In the genomic region with DNA sequence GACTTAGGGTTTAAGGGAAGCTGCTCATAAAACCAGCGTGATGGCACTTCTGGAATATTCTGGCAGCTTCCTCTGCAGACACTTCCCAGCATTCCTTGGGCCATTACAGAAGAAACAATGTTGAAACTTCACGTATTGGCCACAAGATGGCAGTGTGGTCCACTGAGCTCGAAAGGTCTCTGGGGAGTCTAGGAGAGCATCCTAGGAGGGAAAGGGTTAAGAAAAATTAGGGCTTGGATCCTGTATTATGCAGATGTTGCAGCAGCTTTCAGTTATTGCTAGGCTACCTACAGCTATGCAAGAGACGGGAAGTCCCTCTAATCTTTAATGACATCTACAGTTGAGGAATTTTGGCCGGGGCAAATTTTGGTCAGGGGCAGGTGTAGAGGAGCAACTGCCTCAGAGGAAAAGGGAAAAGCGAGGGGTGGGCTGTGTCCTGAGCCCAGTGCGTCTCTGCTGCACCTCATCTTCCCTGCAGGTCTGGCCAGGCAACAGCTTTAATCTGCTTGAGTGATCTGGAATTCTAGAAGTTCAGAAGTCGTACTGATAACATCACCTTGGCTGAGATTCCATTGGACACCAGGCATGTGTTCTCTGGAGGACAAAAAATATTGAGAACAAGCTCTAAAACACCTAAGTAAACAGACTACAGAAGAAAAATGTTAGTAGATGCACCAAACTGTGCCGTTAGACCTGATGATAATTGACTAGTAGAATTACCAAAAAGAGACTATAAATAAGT, we compare ENCODE assay signal across 1 cellular context.
TF ChIP-seq lines count a peak whose summit lies in the region.

No MANE protein-coding gene starts in this region.

TF ChIP-seq in GM23338, 12 proteins besides CTCF, POLR2A, EP300 and RAD21 (continued from another document):
- TF ChIP-seq, protein P1, sequence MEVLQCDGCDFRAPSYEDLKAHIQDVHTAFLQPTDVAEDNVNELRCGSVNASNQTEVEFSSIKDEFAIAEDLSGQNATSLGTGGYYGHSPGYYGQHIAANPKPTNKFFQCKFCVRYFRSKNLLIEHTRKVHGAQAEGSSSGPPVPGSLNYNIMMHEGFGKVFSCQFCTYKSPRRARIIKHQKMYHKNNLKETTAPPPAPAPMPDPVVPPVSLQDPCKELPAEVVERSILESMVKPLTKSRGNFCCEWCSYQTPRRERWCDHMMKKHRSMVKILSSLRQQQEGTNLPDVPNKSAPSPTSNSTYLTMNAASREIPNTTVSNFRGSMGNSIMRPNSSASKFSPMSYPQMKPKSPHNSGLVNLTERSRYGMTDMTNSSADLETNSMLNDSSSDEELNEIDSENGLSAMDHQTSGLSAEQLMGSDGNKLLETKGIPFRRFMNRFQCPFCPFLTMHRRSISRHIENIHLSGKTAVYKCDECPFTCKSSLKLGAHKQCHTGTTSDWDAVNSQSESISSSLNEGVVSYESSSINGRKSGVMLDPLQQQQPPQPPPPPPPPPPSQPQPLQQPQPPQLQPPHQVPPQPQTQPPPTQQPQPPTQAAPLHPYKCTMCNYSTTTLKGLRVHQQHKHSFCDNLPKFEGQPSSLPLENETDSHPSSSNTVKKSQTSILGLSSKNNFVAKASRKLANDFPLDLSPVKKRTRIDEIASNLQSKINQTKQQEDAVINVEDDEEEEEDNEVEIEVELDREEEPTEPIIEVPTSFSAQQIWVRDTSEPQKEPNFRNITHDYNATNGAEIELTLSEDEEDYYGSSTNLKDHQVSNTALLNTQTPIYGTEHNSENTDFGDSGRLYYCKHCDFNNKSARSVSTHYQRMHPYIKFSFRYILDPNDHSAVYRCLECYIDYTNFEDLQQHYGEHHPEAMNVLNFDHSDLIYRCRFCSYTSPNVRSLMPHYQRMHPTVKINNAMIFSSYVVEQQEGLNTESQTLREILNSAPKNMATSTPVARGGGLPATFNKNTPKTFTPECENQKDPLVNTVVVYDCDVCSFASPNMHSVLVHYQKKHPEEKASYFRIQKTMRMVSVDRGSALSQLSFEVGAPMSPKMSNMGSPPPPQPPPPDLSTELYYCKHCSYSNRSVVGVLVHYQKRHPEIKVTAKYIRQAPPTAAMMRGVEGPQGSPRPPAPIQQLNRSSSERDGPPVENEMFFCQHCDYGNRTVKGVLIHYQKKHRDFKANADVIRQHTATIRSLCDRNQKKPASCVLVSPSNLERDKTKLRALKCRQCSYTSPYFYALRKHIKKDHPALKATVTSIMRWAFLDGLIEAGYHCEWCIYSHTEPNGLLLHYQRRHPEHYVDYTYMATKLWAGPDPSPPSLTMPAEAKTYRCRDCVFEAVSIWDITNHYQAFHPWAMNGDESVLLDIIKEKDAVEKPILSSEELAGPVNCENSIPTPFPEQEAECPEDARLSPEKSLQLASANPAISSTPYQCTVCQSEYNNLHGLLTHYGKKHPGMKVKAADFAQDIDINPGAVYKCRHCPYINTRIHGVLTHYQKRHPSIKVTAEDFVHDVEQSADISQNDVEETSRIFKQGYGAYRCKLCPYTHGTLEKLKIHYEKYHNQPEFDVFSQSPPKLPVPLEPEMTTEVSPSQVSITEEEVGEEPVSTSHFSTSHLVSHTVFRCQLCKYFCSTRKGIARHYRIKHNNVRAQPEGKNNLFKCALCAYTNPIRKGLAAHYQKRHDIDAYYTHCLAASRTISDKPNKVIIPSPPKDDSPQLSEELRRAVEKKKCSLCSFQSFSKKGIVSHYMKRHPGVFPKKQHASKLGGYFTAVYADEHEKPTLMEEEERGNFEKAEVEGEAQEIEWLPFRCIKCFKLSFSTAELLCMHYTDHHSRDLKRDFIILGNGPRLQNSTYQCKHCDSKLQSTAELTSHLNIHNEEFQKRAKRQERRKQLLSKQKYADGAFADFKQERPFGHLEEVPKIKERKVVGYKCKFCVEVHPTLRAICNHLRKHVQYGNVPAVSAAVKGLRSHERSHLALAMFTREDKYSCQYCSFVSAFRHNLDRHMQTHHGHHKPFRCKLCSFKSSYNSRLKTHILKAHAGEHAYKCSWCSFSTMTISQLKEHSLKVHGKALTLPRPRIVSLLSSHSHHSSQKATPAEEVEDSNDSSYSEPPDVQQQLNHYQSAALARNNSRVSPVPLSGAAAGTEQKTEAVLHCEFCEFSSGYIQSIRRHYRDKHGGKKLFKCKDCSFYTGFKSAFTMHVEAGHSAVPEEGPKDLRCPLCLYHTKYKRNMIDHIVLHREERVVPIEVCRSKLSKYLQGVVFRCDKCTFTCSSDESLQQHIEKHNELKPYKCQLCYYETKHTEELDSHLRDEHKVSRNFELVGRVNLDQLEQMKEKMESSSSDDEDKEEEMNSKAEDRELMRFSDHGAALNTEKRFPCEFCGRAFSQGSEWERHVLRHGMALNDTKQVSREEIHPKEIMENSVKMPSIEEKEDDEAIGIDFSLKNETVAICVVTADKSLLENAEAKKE (CRISPR knock-in tag; IDR thresholded peaks at IDR 0.05), result peak; percentile 87
- TF ChIP-seq JUNB (IDR thresholded peaks at IDR 0.05; ENCODE audit: unreplicated experiment) (no peak), ZNF331 (CRISPR knock-in tag; IDR thresholded peaks at IDR 0.05; ENCODE audit: low read depth) (no peak), EZH2phosphoT487 (IDR thresholded peaks at IDR 0.05; ENCODE audit: unreplicated experiment) (no peak), POLR2AphosphoS5 (IDR thresholded peaks at IDR 0.05; ENCODE audit: low read depth) (no peak), CREB1 (CRISPR knock-in tag; IDR thresholded peaks at IDR 0.05; ENCODE audit: low read depth) (no peak), NANOG (IDR thresholded peaks at IDR 0.05; ENCODE audit: borderline replicate concordance) (no peak)
- TF ChIP-seq, protein P2, sequence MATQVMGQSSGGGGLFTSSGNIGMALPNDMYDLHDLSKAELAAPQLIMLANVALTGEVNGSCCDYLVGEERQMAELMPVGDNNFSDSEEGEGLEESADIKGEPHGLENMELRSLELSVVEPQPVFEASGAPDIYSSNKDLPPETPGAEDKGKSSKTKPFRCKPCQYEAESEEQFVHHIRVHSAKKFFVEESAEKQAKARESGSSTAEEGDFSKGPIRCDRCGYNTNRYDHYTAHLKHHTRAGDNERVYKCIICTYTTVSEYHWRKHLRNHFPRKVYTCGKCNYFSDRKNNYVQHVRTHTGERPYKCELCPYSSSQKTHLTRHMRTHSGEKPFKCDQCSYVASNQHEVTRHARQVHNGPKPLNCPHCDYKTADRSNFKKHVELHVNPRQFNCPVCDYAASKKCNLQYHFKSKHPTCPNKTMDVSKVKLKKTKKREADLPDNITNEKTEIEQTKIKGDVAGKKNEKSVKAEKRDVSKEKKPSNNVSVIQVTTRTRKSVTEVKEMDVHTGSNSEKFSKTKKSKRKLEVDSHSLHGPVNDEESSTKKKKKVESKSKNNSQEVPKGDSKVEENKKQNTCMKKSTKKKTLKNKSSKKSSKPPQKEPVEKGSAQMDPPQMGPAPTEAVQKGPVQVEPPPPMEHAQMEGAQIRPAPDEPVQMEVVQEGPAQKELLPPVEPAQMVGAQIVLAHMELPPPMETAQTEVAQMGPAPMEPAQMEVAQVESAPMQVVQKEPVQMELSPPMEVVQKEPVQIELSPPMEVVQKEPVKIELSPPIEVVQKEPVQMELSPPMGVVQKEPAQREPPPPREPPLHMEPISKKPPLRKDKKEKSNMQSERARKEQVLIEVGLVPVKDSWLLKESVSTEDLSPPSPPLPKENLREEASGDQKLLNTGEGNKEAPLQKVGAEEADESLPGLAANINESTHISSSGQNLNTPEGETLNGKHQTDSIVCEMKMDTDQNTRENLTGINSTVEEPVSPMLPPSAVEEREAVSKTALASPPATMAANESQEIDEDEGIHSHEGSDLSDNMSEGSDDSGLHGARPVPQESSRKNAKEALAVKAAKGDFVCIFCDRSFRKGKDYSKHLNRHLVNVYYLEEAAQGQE (IDR thresholded peaks at IDR 0.05; ENCODE audit: unreplicated experiment), result no peak
